Comparison of ENCODE assay signal across 1 cellular context in the genomic region with DNA sequence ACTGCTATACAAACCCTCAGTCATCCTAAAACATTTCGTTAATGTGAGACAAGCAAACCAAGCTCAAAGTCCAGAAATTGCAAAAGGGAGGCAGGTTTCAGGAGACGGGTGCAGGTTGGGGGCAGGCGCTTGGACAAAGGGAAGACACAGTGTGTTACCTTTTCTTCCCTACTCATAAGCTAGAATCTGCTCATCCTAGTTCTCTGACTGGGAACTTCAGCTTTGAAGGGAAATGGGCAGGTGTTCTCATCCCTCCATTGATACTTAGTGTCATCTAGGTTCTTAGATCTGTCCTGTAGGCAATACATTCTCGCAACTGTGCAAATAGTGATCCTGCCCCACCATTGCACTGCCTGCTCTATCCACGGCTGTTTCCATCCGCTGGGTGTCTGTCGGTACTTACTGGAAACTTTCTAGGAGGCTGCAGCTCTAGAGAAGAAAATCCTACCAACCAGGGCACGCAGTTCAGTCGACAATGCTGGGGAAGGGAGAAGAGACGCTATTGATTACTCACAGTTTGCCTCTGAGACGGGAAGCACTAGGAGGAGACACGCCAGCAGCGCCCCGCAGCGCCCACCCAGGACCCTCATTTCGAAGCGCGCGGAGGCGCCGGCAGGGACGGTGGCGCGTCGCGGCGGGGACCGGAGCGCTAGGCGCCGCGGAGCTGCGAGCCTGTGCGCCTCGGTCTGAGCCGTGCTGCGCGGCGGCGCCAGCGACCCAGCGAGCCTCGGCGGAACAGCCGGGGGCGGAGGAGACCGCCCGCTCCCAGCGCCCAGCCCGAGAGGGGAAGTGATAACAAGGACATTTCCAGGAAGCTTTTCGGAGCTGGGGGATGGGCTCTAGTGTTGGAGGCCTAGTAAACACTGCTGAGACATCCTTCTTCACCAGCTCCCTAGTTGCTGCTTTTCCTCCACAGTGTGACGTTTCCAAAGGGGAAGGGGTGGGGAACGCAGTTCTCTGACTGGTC.
TF ChIP-seq lines count a peak whose summit lies in the region.

TSS of gene PROS1 (minus strand) at position 737 of the 967 bp plus-strand sequence. CDS start at position 590, 147 bp downstream.

TF ChIP-seq in HepG2, 621 proteins besides CTCF, POLR2A, EP300 and RAD21 (continued from another document and continues in another):
- TF ChIP-seq, protein P1, sequence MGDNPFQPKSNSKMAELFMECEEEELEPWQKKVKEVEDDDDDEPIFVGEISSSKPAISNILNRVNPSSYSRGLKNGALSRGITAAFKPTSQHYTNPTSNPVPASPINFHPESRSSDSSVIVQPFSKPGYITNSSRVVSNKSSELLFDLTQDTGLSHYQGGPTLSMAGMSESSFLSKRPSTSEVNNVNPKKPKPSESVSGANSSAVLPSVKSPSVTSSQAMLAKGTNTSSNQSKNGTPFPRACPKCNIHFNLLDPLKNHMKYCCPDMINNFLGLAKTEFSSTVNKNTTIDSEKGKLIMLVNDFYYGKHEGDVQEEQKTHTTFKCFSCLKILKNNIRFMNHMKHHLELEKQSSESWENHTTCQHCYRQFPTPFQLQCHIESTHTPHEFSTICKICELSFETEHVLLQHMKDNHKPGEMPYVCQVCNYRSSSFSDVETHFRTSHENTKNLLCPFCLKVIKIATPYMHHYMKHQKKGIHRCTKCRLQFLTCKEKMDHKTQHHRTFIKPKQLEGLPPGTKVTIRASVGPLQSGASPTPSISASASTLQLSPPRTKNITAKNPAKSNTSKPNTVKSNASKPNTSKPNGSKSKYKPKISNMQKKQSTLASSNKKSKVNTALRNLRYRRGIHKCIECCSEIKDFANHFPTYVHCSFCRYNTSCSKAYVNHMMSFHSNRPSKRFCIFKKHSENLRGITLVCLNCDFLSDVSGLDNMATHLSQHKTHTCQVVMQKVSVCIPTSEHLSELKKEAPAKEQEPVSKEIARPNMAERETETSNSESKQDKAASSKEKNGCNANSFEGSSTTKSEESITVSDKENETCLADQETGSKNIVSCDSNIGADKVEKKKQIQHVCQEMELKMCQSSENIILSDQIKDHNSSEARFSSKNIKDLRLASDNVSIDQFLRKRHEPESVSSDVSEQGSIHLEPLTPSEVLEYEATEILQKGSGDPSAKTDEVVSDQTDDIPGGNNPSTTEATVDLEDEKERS (CRISPR knock-in tag; IDR thresholded peaks at IDR 0.05), result peak; percentile 67; the same call in 1 of the 2 replicates
- TF ChIP-seq E2F5 (CRISPR knock-in tag; conservative IDR thresholded peaks at IDR 0.05), result no peak
- TF ChIP-seq ZNF841 (CRISPR knock-in tag; IDR thresholded peaks at IDR 0.05; ENCODE audit: borderline replicate concordance), result peak; percentile 48; the same call in 1 of the 2 replicates
- TF ChIP-seq ZNF709 (CRISPR knock-in tag; IDR thresholded peaks at IDR 0.05), result no peak
- TF ChIP-seq ZSCAN5A (CRISPR knock-in tag; IDR thresholded peaks at IDR 0.05; ENCODE audit: borderline replicate concordance), result 0 out of 2 replicates have a peak, but pooled peaks have one; percentile 15
- TF ChIP-seq ZNF235 (CRISPR knock-in tag; IDR thresholded peaks at IDR 0.05; ENCODE audit: borderline replicate concordance), result no peak
- TF ChIP-seq RXRB (CRISPR knock-in tag; IDR thresholded peaks at IDR 0.05; ENCODE audit: borderline replicate concordance), result no peak
- peak; percentile 71 for TF ChIP-seq MAX (IDR thresholded peaks at IDR 0.05)
- peak; percentile 46 for TF ChIP-seq IKZF4 (CRISPR knock-in tag; IDR thresholded peaks at IDR 0.05; ENCODE audit: borderline replicate concordance, low read depth, not compliant biosample characterization)
- no peak for TF ChIP-seq ZNF562 (CRISPR knock-in tag; IDR thresholded peaks at IDR 0.05; ENCODE audit: borderline replicate concordance)
- no peak for TF ChIP-seq ZBTB42 (CRISPR knock-in tag; IDR thresholded peaks at IDR 0.05)
- TF ChIP-seq ZNF256 (CRISPR knock-in tag; conservative IDR thresholded peaks at IDR 0.05), result no peak
- no peak for TF ChIP-seq FOSL2 (CRISPR knock-in tag; IDR thresholded peaks at IDR 0.05)
- TF ChIP-seq NR0B2 (CRISPR knock-in tag; IDR thresholded peaks at IDR 0.05), result no peak
- TF ChIP-seq HES4 (CRISPR knock-in tag; IDR thresholded peaks at IDR 0.05; ENCODE audit: borderline replicate concordance), result peak; percentile 62; the same call in 1 of the 2 replicates
- TF ChIP-seq ZNF30 (CRISPR knock-in tag; IDR thresholded peaks at IDR 0.05), result no peak
- TF ChIP-seq TFDP2 (CRISPR knock-in tag; IDR thresholded peaks at IDR 0.05), result 0 out of 2 replicates have a peak, but pooled peaks have one; percentile 43
- TF ChIP-seq NCOR1 (IDR thresholded peaks at IDR 0.05; ENCODE audit: borderline replicate concordance, low read length), result peak; percentile 79; the same call in 1 of the 2 replicates
- TF ChIP-seq, protein P2, sequence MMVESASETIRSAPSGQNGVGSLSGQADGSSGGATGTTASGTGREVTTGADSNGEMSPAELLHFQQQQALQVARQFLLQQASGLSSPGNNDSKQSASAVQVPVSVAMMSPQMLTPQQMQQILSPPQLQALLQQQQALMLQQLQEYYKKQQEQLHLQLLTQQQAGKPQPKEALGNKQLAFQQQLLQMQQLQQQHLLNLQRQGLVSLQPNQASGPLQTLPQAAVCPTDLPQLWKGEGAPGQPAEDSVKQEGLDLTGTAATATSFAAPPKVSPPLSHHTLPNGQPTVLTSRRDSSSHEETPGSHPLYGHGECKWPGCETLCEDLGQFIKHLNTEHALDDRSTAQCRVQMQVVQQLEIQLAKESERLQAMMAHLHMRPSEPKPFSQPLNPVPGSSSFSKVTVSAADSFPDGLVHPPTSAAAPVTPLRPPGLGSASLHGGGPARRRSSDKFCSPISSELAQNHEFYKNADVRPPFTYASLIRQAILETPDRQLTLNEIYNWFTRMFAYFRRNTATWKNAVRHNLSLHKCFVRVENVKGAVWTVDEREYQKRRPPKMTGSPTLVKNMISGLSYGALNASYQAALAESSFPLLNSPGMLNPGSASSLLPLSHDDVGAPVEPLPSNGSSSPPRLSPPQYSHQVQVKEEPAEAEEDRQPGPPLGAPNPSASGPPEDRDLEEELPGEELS (CRISPR knock-in tag; IDR thresholded peaks at IDR 0.05), result peak; percentile 78; the same call in 1 of the 2 replicates
- TF ChIP-seq, protein P3, sequence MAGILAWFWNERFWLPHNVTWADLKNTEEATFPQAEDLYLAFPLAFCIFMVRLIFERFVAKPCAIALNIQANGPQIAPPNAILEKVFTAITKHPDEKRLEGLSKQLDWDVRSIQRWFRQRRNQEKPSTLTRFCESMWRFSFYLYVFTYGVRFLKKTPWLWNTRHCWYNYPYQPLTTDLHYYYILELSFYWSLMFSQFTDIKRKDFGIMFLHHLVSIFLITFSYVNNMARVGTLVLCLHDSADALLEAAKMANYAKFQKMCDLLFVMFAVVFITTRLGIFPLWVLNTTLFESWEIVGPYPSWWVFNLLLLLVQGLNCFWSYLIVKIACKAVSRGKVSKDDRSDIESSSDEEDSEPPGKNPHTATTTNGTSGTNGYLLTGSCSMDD (CRISPR knock-in tag; IDR thresholded peaks at IDR 0.05), result no peak
- no peak for TF ChIP-seq NFE2L1 (CRISPR knock-in tag; IDR thresholded peaks at IDR 0.05; ENCODE audit: borderline replicate concordance)
- no peak for TF ChIP-seq NRL (CRISPR knock-in tag; IDR thresholded peaks at IDR 0.05; ENCODE audit: borderline replicate concordance)
- no peak for TF ChIP-seq ZNF740 (CRISPR knock-in tag; IDR thresholded peaks at IDR 0.05)
- TF ChIP-seq, protein P4, sequence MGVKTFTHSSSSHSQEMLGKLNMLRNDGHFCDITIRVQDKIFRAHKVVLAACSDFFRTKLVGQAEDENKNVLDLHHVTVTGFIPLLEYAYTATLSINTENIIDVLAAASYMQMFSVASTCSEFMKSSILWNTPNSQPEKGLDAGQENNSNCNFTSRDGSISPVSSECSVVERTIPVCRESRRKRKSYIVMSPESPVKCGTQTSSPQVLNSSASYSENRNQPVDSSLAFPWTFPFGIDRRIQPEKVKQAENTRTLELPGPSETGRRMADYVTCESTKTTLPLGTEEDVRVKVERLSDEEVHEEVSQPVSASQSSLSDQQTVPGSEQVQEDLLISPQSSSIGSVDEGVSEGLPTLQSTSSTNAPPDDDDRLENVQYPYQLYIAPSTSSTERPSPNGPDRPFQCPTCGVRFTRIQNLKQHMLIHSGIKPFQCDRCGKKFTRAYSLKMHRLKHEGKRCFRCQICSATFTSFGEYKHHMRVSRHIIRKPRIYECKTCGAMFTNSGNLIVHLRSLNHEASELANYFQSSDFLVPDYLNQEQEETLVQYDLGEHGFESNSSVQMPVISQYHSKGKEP (CRISPR knock-in tag; IDR thresholded peaks at IDR 0.05), result no peak
- 0 out of 2 replicates have a peak, but pooled peaks have one; percentile 39 for TF ChIP-seq ZNF430 (CRISPR knock-in tag; IDR thresholded peaks at IDR 0.05)
- TF ChIP-seq, protein P5, sequence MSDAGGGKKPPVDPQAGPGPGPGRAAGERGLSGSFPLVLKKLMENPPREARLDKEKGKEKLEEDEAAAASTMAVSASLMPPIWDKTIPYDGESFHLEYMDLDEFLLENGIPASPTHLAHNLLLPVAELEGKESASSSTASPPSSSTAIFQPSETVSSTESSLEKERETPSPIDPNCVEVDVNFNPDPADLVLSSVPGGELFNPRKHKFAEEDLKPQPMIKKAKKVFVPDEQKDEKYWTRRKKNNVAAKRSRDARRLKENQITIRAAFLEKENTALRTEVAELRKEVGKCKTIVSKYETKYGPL (CRISPR knock-in tag; IDR thresholded peaks at IDR 0.05), result 0 out of 2 replicates have a peak, but pooled peaks have one; percentile 16
- TF ChIP-seq NFE2L2 (IDR thresholded peaks at IDR 0.05; ENCODE audit: low read length), result no peak
- 0 out of 4 replicates have a peak, but pooled peaks of 1 of the 2 experiments have one; percentile 15 for TF ChIP-seq ATF4 (CRISPR knock-in tag; IDR thresholded peaks at IDR 0.05)
- TF ChIP-seq FOXM1 (CRISPR knock-in tag; IDR thresholded peaks at IDR 0.05), result 0 out of 2 replicates have a peak, but pooled peaks have one; percentile 39
- TF ChIP-seq ZNF572 (CRISPR knock-in tag; IDR thresholded peaks at IDR 0.05), result no peak
- TF ChIP-seq CEBPG (CRISPR knock-in tag; IDR thresholded peaks at IDR 0.05), result peak; percentile 66
- TF ChIP-seq, protein P6, sequence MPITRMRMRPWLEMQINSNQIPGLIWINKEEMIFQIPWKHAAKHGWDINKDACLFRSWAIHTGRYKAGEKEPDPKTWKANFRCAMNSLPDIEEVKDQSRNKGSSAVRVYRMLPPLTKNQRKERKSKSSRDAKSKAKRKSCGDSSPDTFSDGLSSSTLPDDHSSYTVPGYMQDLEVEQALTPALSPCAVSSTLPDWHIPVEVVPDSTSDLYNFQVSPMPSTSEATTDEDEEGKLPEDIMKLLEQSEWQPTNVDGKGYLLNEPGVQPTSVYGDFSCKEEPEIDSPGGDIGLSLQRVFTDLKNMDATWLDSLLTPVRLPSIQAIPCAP (CRISPR knock-in tag; IDR thresholded peaks at IDR 0.05; ENCODE audit: low read depth), result no peak
- TF ChIP-seq ZNF556 (CRISPR knock-in tag; IDR thresholded peaks at IDR 0.05; ENCODE audit: borderline replicate concordance), result peak; percentile 86; the same call in 1 of the 2 replicates
- TF ChIP-seq ZNF160 (CRISPR knock-in tag; IDR thresholded peaks at IDR 0.05), result peak; percentile 71; the same call in 1 of the 2 replicates
